1 cellular context compared by ENCODE assay signal in the genomic region with DNA sequence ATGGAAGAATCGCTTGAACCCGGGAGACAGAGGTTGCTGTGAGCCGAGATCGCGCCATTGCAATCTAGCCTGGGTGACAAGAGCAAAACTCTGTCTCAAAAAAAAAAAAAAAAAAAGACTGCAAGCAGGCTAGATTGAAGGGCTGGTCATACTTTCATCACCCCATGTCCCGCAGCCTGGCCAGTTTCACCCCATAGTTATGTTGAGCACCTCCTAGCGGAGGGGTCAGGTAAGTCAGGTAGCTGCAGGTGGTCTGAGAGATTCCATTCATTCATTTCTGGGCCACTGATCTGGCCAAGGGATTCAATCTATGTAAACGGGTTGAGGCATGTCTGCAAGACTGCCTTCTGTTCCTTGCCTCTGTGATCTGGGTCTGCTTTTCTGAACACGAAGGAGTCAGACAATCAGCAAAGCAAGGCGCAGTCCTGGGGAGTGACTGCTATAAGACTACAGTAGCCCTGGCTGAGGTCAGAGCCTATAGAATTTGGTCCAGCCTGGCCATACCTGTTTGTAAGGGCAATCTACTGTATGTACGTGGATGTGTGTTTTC.
TF ChIP-seq lines count a peak whose summit lies in the region.

No MANE protein-coding gene starts in this region.

TF ChIP-seq in GM23338, 12 proteins besides CTCF, POLR2A, EP300 and RAD21:
- TF ChIP-seq, protein P1, sequence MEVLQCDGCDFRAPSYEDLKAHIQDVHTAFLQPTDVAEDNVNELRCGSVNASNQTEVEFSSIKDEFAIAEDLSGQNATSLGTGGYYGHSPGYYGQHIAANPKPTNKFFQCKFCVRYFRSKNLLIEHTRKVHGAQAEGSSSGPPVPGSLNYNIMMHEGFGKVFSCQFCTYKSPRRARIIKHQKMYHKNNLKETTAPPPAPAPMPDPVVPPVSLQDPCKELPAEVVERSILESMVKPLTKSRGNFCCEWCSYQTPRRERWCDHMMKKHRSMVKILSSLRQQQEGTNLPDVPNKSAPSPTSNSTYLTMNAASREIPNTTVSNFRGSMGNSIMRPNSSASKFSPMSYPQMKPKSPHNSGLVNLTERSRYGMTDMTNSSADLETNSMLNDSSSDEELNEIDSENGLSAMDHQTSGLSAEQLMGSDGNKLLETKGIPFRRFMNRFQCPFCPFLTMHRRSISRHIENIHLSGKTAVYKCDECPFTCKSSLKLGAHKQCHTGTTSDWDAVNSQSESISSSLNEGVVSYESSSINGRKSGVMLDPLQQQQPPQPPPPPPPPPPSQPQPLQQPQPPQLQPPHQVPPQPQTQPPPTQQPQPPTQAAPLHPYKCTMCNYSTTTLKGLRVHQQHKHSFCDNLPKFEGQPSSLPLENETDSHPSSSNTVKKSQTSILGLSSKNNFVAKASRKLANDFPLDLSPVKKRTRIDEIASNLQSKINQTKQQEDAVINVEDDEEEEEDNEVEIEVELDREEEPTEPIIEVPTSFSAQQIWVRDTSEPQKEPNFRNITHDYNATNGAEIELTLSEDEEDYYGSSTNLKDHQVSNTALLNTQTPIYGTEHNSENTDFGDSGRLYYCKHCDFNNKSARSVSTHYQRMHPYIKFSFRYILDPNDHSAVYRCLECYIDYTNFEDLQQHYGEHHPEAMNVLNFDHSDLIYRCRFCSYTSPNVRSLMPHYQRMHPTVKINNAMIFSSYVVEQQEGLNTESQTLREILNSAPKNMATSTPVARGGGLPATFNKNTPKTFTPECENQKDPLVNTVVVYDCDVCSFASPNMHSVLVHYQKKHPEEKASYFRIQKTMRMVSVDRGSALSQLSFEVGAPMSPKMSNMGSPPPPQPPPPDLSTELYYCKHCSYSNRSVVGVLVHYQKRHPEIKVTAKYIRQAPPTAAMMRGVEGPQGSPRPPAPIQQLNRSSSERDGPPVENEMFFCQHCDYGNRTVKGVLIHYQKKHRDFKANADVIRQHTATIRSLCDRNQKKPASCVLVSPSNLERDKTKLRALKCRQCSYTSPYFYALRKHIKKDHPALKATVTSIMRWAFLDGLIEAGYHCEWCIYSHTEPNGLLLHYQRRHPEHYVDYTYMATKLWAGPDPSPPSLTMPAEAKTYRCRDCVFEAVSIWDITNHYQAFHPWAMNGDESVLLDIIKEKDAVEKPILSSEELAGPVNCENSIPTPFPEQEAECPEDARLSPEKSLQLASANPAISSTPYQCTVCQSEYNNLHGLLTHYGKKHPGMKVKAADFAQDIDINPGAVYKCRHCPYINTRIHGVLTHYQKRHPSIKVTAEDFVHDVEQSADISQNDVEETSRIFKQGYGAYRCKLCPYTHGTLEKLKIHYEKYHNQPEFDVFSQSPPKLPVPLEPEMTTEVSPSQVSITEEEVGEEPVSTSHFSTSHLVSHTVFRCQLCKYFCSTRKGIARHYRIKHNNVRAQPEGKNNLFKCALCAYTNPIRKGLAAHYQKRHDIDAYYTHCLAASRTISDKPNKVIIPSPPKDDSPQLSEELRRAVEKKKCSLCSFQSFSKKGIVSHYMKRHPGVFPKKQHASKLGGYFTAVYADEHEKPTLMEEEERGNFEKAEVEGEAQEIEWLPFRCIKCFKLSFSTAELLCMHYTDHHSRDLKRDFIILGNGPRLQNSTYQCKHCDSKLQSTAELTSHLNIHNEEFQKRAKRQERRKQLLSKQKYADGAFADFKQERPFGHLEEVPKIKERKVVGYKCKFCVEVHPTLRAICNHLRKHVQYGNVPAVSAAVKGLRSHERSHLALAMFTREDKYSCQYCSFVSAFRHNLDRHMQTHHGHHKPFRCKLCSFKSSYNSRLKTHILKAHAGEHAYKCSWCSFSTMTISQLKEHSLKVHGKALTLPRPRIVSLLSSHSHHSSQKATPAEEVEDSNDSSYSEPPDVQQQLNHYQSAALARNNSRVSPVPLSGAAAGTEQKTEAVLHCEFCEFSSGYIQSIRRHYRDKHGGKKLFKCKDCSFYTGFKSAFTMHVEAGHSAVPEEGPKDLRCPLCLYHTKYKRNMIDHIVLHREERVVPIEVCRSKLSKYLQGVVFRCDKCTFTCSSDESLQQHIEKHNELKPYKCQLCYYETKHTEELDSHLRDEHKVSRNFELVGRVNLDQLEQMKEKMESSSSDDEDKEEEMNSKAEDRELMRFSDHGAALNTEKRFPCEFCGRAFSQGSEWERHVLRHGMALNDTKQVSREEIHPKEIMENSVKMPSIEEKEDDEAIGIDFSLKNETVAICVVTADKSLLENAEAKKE (CRISPR knock-in tag; IDR thresholded peaks at IDR 0.05): no peak
- TF ChIP-seq NANOG (IDR thresholded peaks at IDR 0.05; ENCODE audit: borderline replicate concordance) (no peak), CREB1 (CRISPR knock-in tag; IDR thresholded peaks at IDR 0.05; ENCODE audit: low read depth) (no peak), STAT1 (IDR thresholded peaks at IDR 0.05; ENCODE audit: unreplicated experiment) (no peak), EZH2 (IDR thresholded peaks at IDR 0.05; ENCODE audit: low read depth, unreplicated experiment) (no peak), JUNB (IDR thresholded peaks at IDR 0.05; ENCODE audit: unreplicated experiment) (no peak), ZNF331 (CRISPR knock-in tag; IDR thresholded peaks at IDR 0.05; ENCODE audit: low read depth) (no peak), ZNF114 (CRISPR knock-in tag; IDR thresholded peaks at IDR 0.05) (no peak), POLR2AphosphoS5 (IDR thresholded peaks at IDR 0.05; ENCODE audit: low read depth) (no peak), EZH2phosphoT487 (IDR thresholded peaks at IDR 0.05; ENCODE audit: unreplicated experiment) (no peak)
- TF ChIP-seq, protein P2, sequence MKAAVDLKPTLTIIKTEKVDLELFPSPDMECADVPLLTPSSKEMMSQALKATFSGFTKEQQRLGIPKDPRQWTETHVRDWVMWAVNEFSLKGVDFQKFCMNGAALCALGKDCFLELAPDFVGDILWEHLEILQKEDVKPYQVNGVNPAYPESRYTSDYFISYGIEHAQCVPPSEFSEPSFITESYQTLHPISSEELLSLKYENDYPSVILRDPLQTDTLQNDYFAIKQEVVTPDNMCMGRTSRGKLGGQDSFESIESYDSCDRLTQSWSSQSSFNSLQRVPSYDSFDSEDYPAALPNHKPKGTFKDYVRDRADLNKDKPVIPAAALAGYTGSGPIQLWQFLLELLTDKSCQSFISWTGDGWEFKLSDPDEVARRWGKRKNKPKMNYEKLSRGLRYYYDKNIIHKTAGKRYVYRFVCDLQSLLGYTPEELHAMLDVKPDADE (IDR thresholded peaks at IDR 0.05): no peak
- TF ChIP-seq, protein P3, sequence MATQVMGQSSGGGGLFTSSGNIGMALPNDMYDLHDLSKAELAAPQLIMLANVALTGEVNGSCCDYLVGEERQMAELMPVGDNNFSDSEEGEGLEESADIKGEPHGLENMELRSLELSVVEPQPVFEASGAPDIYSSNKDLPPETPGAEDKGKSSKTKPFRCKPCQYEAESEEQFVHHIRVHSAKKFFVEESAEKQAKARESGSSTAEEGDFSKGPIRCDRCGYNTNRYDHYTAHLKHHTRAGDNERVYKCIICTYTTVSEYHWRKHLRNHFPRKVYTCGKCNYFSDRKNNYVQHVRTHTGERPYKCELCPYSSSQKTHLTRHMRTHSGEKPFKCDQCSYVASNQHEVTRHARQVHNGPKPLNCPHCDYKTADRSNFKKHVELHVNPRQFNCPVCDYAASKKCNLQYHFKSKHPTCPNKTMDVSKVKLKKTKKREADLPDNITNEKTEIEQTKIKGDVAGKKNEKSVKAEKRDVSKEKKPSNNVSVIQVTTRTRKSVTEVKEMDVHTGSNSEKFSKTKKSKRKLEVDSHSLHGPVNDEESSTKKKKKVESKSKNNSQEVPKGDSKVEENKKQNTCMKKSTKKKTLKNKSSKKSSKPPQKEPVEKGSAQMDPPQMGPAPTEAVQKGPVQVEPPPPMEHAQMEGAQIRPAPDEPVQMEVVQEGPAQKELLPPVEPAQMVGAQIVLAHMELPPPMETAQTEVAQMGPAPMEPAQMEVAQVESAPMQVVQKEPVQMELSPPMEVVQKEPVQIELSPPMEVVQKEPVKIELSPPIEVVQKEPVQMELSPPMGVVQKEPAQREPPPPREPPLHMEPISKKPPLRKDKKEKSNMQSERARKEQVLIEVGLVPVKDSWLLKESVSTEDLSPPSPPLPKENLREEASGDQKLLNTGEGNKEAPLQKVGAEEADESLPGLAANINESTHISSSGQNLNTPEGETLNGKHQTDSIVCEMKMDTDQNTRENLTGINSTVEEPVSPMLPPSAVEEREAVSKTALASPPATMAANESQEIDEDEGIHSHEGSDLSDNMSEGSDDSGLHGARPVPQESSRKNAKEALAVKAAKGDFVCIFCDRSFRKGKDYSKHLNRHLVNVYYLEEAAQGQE (IDR thresholded peaks at IDR 0.05; ENCODE audit: unreplicated experiment): no peak
